Comparison of ENCODE assay signal across 17 cellular contexts in genomic region chr3:123527046-123527445, GRCh38. TPM values are rescaled to one million over a fixed set of nuclear protein-coding genes. Genes with fewer than 3 reads are reported as not detected.
DNase-seq lines count a peak whose midpoint lies in the region; ATAC-seq lines count a peak whose summit lies in the region.
"Had no signal": no experiment of that assay in that cellular context is flagged by ENCODE, and none has a peak within 500 bp of the region (broad histone marks: within the 10 kb centered on the region; RNA-seq: fewer than 3 reads in every experiment).

No MANE protein-coding gene starts in this region.

- no peak overlapping the region for H3K56ac ChIP-seq in mesendoderm (ENCODE audit: low read length)

- no peak overlapping the region for H3K4me3 ChIP-seq in mesendoderm (ENCODE audit: low read length)
- H3K4me3 ChIP-seq: BLaER1 treated with 17β-estradiol and CSF1 and Interleukin-3, amounts not matched to agents 10 nM and 100 nM had no signal

- no peak for DNase-seq in activated naive CD8-positive, alpha-beta T cell treated with anti-CD3 and anti-CD28 coated beads, Interleukin-2, amount 50 U/mL, for 24 hours
- DNase-seq in RPMI8226, result peak; percentile 26
- DNase-seq in NCI-H146 (lab: John Stamatoyannopoulos, UW), result no peak
- DNase-seq in mesendoderm, result no peak
- DNase-seq: 8988T; AML-193; CD4-positive, alpha-beta memory T cell; COR-L47; DMS153; DMS79 treated with DMSO at 0.1 percent for 48 hours; EL had no signal

- H2BK15ac ChIP-seq in mesendoderm (replicated peaks; ENCODE audit: low read depth), result no peak overlapping the region

- H3K27me3 ChIP-seq in mesendoderm (ENCODE audit: insufficient read depth, low read length, poor library complexity), result no peaks in the 10 kb centered on the region
- H3K27me3 ChIP-seq: BLaER1 treated with 17β-estradiol and CSF1 and Interleukin-3, amounts not matched to agents 10 nM and 100 nM had no signal

- H3K4ac ChIP-seq in mesendoderm (ENCODE audit: low read depth, low read length), result no peak overlapping the region

- peaks cover 10% of the 10 kb centered on the region for H3K36me3 Mint-ChIP-seq in activated naive CD8-positive, alpha-beta T cell
- peaks cover 24% of the 10 kb centered on the region for H3K36me3 Mint-ChIP-seq in activated naive CD8-positive, alpha-beta T cell treated with anti-CD3 and anti-CD28 coated beads, Interleukin-2, amount 50 U/mL, for 24 hours (ENCODE audit: low read depth)

- H2BK120ac ChIP-seq in mesendoderm (ENCODE audit: low read depth, low read length), result no peak overlapping the region

- H3K36me3 ChIP-seq in mesendoderm (ENCODE audit: control insufficient read depth, insufficient read depth, low read length), result peaks cover 2% of the 10 kb centered on the region

- no peaks in the 10 kb centered on the region for H3K4me1 ChIP-seq in mesendoderm (ENCODE audit: control insufficient read depth, low read depth, low read length)

- no peak overlapping the region for H3K4me2 ChIP-seq in mesendoderm (ENCODE audit: low read length)

- no peak overlapping the region for H2BK5ac ChIP-seq in mesendoderm (ENCODE audit: low read length)

- H3K9me3 Mint-ChIP-seq in activated naive CD8-positive, alpha-beta T cell (ENCODE audit: low read depth), result no peaks in the 10 kb centered on the region
- no peaks in the 10 kb centered on the region for H3K9me3 Mint-ChIP-seq in activated naive CD8-positive, alpha-beta T cell treated with anti-CD3 and anti-CD28 coated beads, Interleukin-2, amount 50 U/mL, for 24 hours
- H3K9me3 Mint-ChIP-seq: CD4-positive, alpha-beta memory T cell had no signal

- no peaks in the 10 kb centered on the region for H3K27me3 Mint-ChIP-seq in activated naive CD8-positive, alpha-beta T cell
- no peaks in the 10 kb centered on the region for H3K27me3 Mint-ChIP-seq in activated naive CD8-positive, alpha-beta T cell treated with anti-CD3 and anti-CD28 coated beads, Interleukin-2, amount 50 U/mL, for 24 hours
- H3K27me3 Mint-ChIP-seq: CD4-positive, alpha-beta memory T cell had no signal

- H3K23ac ChIP-seq in mesendoderm (ENCODE audit: low read length), result no peak overlapping the region

- no CpG with 5 or more reads among the region's 3 CpGs for WGBS in mesendoderm (ENCODE audit: extremely low coverage, insufficient coverage, low lambda C conversion rate)

- no peak overlapping the region for H3K27ac ChIP-seq in mesendoderm (ENCODE audit: low read depth, low read length)
- H3K27ac ChIP-seq: BLaER1 treated with 17β-estradiol and CSF1 and Interleukin-3, amounts not matched to agents 10 nM and 100 nM; HL-60 had no signal

- no peak overlapping the region for H3K4me3 Mint-ChIP-seq in activated naive CD8-positive, alpha-beta T cell
- H3K4me3 Mint-ChIP-seq in activated naive CD8-positive, alpha-beta T cell treated with anti-CD3 and anti-CD28 coated beads, Interleukin-2, amount 50 U/mL, for 24 hours, result no peak overlapping the region

- no peak for ATAC-seq in activated naive CD8-positive, alpha-beta T cell treated with anti-CD3 and anti-CD28 coated beads, Interleukin-2, amount 50 U/mL, for 24 hours
- ATAC-seq in HG02938 (IDR thresholded peaks at IDR 0.05; ENCODE audit: unreplicated experiment), result peak; percentile 54
- ATAC-seq in HG03342 (IDR thresholded peaks at IDR 0.05; ENCODE audit: unreplicated experiment), result no peak
- ATAC-seq: HCT116 had no signal

- peaks cover 40% of the 10 kb centered on the region for H3K4me1 Mint-ChIP-seq in activated naive CD8-positive, alpha-beta T cell (ENCODE audit: low read depth)
- H3K4me1 Mint-ChIP-seq in activated naive CD8-positive, alpha-beta T cell treated with anti-CD3 and anti-CD28 coated beads, Interleukin-2, amount 50 U/mL, for 24 hours, result peaks cover 45% of the 10 kb centered on the region

- H3K27ac Mint-ChIP-seq in activated naive CD8-positive, alpha-beta T cell, result peak overlapping the region; percentile 16
- no peak overlapping the region for H3K27ac Mint-ChIP-seq in activated naive CD8-positive, alpha-beta T cell treated with anti-CD3 and anti-CD28 coated beads, Interleukin-2, amount 50 U/mL, for 24 hours

- H3K9ac ChIP-seq in mesendoderm (ENCODE audit: low read length), result no peak overlapping the region
- H3K9ac ChIP-seq: BLaER1 treated with 17β-estradiol and CSF1 and Interleukin-3, amounts not matched to agents 10 nM and 100 nM had no signal

- no peak overlapping the region for H4K5ac ChIP-seq in mesendoderm (ENCODE audit: low read length)

- no peaks in the 10 kb centered on the region for H3K79me2 ChIP-seq in mesendoderm (ENCODE audit: control insufficient read depth, insufficient read depth, low read length)

- H3K18ac ChIP-seq in mesendoderm (ENCODE audit: low read length), result no peak overlapping the region

- H4K8ac ChIP-seq in mesendoderm (ENCODE audit: low read depth, low read length), result no peak overlapping the region

- peaks cover under 1% of the 10 kb centered on the region for H3K79me1 ChIP-seq in mesendoderm (ENCODE audit: low read length)

- H2AK5ac ChIP-seq in mesendoderm (ENCODE audit: low read length), result no peak overlapping the region

RNA-seq across cellular contexts. Expression of gene HACD2, which starts 57.8 kb away (rescaled TPM):
- polyA plus RNA-seq in mesendoderm (2013, experiment 1 of 2), result 23.3 TPM
- 22.7 TPM for polyA plus RNA-seq in mesendoderm (2013, experiment 2 of 2)
